In genomic region chr5:33440482-33441240, GRCh38 we compare ENCODE assay signal across 8 cellular contexts. TPM values are rescaled to one million over a fixed set of nuclear protein-coding genes. Genes with fewer than 3 reads are reported as not detected.
DNase-seq lines count a peak whose midpoint lies in the region; ATAC-seq and TF ChIP-seq lines count a peak whose summit lies in the region.

Gene TARS1 (plus strand): TSS chr5:33440965. CDS start chr5:33441087, 122 bp downstream.

- no peaks in the 10 kb centered on the region for H3K27me3 Mint-ChIP-seq in progenitor cell of endocrine pancreas

- no peak within 1 kb of the TSS for H3K27ac Mint-ChIP-seq in progenitor cell of endocrine pancreas

- no peaks in the 10 kb centered on the region for H3K9me3 Mint-ChIP-seq in progenitor cell of endocrine pancreas (ENCODE audit: low read depth)

- TF ChIP-seq CTCF in left ventricle myocardium inferior (IDR thresholded peaks at IDR 0.05; ENCODE audit: borderline replicate concordance), result no peak
- no peak for TF ChIP-seq CTCF in progenitor cell of endocrine pancreas (IDR thresholded peaks at IDR 0.05; ENCODE audit: unreplicated experiment)

- H3K36me3 Mint-ChIP-seq in progenitor cell of endocrine pancreas (ENCODE audit: insufficient read depth), result peaks cover 4% of the 10 kb centered on the region

- peak within 1 kb of the TSS; percentile 85 for H3K4me3 ChIP-seq in left ventricle myocardium inferior

- H3K4me1 Mint-ChIP-seq in progenitor cell of endocrine pancreas (ENCODE audit: low read depth), result peaks cover 10% of the 10 kb centered on the region

- peaks cover 11% of the 10 kb centered on the region for H3K36me3 ChIP-seq in left ventricle myocardium inferior

- H3K4me3 Mint-ChIP-seq in progenitor cell of endocrine pancreas (ENCODE audit: low read depth), result no peak within 1 kb of the TSS

- no peaks in the 10 kb centered on the region for H3K9me3 ChIP-seq in left ventricle myocardium inferior (replicated peaks)

- H3K27ac ChIP-seq in left ventricle myocardium inferior (replicated peaks), result peak within 1 kb of the TSS; percentile 96

- ATAC-seq in GM18498 (IDR thresholded peaks at IDR 0.05; ENCODE audit: unreplicated experiment), result peak; percentile 92
- ATAC-seq in HG02885 (IDR thresholded peaks at IDR 0.05; ENCODE audit: poor library complexity, unreplicated experiment), result peak; percentile 92

- peaks cover 62% of the 10 kb centered on the region for H3K4me1 ChIP-seq in left ventricle myocardium inferior

- intact Hi-C loops in T-helper 1 cell treated with Interleukin-12 subunit alpha and Interleukin-12 subunit beta and Interleukin-4 antibody, amounts not matched to agents 30 ng/mL and 1 ng/mL, for 36 hours (cut with micrococcal nuclease), result loop anchor here (1.0 to 5.0 kb wide), 19 partner anchors 28 to 1908 kb away; partner anchors contain the start of genes AMACR, BRIX1, C5orf22 and DNAJC21
- intact Hi-C loops in left ventricle myocardium inferior (cut with micrococcal nuclease), result no loop called here

- DNase-seq in NCI-H1694 (lab: John Stamatoyannopoulos, UW), result peak; percentile 100
- DNase-seq in amygdala (lab: John Stamatoyannopoulos, UW), result peak; percentile 67 to 99 (median 94)
- DNase-seq in left ventricle myocardium inferior, result peak; percentile 98
- DNase-seq in progenitor cell of endocrine pancreas (ENCODE audit: low spot score, unreplicated experiment), result peak; percentile 96
- DNase-seq in ureter (ENCODE audit: low spot score), result peak; percentile 99

- H3K27me3 ChIP-seq in left ventricle myocardium inferior (ENCODE audit: low read depth), result no peaks in the 10 kb centered on the region

RNA-seq across cellular contexts. Expression of gene TARS1, which starts in this region (rescaled TPM):
- total RNA-seq in T-helper 1 cell treated with Interleukin-12 subunit alpha and Interleukin-12 subunit beta and Interleukin-4 antibody, amounts not matched to agents 30 ng/mL and 1 ng/mL, for 36 hours, result 150 TPM in 2 replicates
- 66.1 TPM for total RNA-seq in left ventricle myocardium inferior
- 161 and 168 TPM in 2 replicates for total RNA-seq in progenitor cell of endocrine pancreas
- 149 TPM for total RNA-seq in ureter

Comparison
In these comparisons a context has a peak if more than half of its experiments do, and no peak if none do; other contexts are left out.
1. Peak in every context shown above with its lines: DNase-seq, ATAC-seq, H3K4me3 ChIP-seq and H3K27ac ChIP-seq.